7 cellular contexts compared by ENCODE assay signal in the genomic region with DNA sequence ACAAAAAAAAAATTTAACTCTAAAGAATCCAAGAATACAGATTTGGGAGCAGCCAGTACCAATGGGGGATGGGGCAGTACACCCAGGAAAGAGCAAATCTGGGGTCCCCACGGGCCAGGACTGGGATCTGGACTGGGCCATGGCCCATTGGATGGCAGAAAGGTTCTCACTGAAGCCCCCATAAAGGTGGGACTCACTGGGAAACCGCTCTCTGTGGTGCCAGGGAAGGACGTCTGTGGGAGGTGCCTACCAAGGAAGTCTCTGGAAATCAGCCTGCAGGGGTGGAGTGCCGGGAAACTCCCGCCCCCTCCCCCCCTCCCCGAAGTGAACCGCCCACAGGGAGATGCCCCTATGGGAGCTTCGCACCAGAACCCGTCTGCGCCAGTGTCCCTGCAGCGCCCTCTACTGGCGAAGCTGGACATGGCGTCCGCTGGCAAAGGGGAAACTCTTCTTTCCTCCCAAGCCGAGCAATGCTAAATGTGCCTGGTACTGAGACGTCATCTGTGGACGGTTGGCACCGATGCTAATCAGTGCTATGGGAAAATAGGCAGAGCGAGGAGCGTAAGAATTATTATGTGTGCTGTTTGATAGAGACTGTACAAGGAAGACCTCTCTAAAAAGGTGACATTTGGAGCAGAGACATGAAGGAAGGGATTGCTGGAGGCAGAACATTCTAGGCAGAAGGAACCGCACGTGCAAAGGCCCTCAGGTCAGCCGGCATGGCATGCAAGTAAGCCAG.
DNase-seq lines count a peak whose midpoint lies in the region; ATAC-seq and TF ChIP-seq lines count a peak whose summit lies in the region.

No MANE protein-coding gene starts in this region.

- no peaks in the 10 kb centered on the region for H3K9me3 ChIP-seq in gastroesophageal sphincter

- no peaks in the 10 kb centered on the region for H3K36me3 ChIP-seq in gastroesophageal sphincter

- no peak for TF ChIP-seq EP300 in gastroesophageal sphincter (IDR thresholded peaks at IDR 0.05)

- H3K27me3 ChIP-seq in gastroesophageal sphincter = no peaks in the 10 kb centered on the region

- peak; percentile 54 to 84 (median 68) for TF ChIP-seq CTCF in gastroesophageal sphincter (IDR thresholded peaks at IDR 0.05)

- no peak overlapping the region for H3K4me3 ChIP-seq in gastroesophageal sphincter

- peaks cover 0 to 33% (median 0%) of the 10 kb centered on the region in 3 donors for H3K4me1 ChIP-seq in gastroesophageal sphincter

- no peak overlapping the region for H3K27ac ChIP-seq in gastroesophageal sphincter

- 56 to 78% methylated on average over 4 to 9 of the region's 23 CpGs for WGBS in gastroesophageal sphincter (ENCODE audit: low coverage in 1 of 2), 2 donors

- ATAC-seq in GM18517 (IDR thresholded peaks at IDR 0.05; ENCODE audit: unreplicated experiment) = peak; percentile 57
- ATAC-seq in HG03097 (IDR thresholded peaks at IDR 0.05; ENCODE audit: low FRiP score, unreplicated experiment) = peak; percentile 79
- peak; percentile 66 for ATAC-seq in gastroesophageal sphincter

- no peak for TF ChIP-seq POLR2A in gastroesophageal sphincter (IDR thresholded peaks at IDR 0.05)

- DNase-seq in OCI-M1 (lab: John Stamatoyannopoulos, UW) (peak; percentile 73), activated T-helper 1 cell treated with Interleukin-2 at 50 U/mL for 16 hours (ENCODE audit: low read depth) (peak; percentile 76), pons (ENCODE audit: low spot score) (peak; percentile 67), ureter (ENCODE audit: low spot score) (peak; percentile 70)
